ENCODE assay signal across 21 cellular contexts in the genomic region with DNA sequence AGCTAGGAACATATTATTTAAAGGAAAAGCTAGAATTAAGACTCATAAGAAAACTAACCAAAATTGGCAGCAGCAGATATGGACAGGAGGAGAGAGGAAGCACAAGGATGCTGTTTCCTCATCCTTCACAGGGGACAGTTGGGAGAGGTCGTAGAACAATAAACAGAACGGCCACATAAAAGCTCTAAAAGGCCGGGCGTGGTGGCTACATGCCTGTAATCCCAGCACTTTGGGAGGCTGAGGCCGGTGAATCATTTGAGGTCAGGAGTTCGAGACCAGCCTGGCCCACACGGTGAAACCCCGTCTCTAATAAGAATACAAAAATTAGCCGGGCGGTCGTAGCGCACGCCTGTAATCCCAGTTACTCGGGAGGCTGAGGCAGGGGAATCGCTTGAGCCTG. TPM values are rescaled to one million over a fixed set of nuclear protein-coding genes. Genes with fewer than 3 reads are reported as not detected.
DNase-seq lines count a peak whose midpoint lies in the region; ATAC-seq, FAIRE-seq and TF ChIP-seq lines count a peak whose summit lies in the region.
"Had no signal": no experiment of that assay in that cellular context is flagged by ENCODE, and none has a peak within 500 bp of the region (broad histone marks: within the 10 kb centered on the region; RNA-seq: fewer than 3 reads in every experiment).

No MANE protein-coding gene starts in this region.

- H3K4me3 ChIP-seq in astrocyte of the spinal cord (ENCODE audit: low read depth, low read length): no peak overlapping the region
- H3K4me3 ChIP-seq: GM23338, K562 had no signal

- ATAC-seq in stimulated activated naive B cell treated with anti-CD40 and anti-IgM and Interleukin-4, amounts not matched to agents 10 μg/mL and 1 μg/mL and 100 μg/mL, for 72 hours (replicated peaks): no peak
- ATAC-seq in GM18868 (IDR thresholded peaks at IDR 0.05; ENCODE audit: unreplicated experiment): no peak
- ATAC-seq: GM23338, HCT116, K562, PC-3 had no signal

- H3K9me3 Mint-ChIP-seq in stimulated activated naive B cell treated with anti-CD40 and anti-IgM and Interleukin-4, amounts not matched to agents 10 μg/mL and 1 μg/mL and 100 μg/mL, for 72 hours: no peaks in the 10 kb centered on the region
- H3K9me3 Mint-ChIP-seq: GM23338 had no signal

- in situ Hi-C loops in astrocyte of the spinal cord (cut with HindIII; ENCODE audit: low sequenced_read_pairs): no loop called here

- TF ChIP-seq CTCF in astrocyte of the spinal cord (IDR thresholded peaks at IDR 0.05; ENCODE audit: low read depth, low read length): no peak

- TF ChIP-seq POLR2A in GM12891 (IDR thresholded peaks at IDR 0.05; ENCODE audit: low read depth, low read length): no peak

- H3K4me1 Mint-ChIP-seq in stimulated activated naive B cell treated with anti-CD40 and anti-IgM and Interleukin-4, amounts not matched to agents 10 μg/mL and 1 μg/mL and 100 μg/mL, for 72 hours: peaks cover 63 to 99% of the 10 kb centered on the region in 2 donors

- FAIRE-seq in GM12891 (lab: Jason Lieb, UNC): peak; percentile 74
- FAIRE-seq: G401.6, K562 had no signal

- H3K36me3 Mint-ChIP-seq in stimulated activated naive B cell treated with anti-CD40 and anti-IgM and Interleukin-4, amounts not matched to agents 10 μg/mL and 1 μg/mL and 100 μg/mL, for 72 hours: peaks cover 0 to 3% of the 10 kb centered on the region in 2 donors

- DNase-seq in GM12891 (ENCODE audit: insufficient read length, low spot score): no peak
- DNase-seq in NAMALWA (ENCODE audit: low spot score): peak; percentile 46
- peak; percentile 22 for DNase-seq in astrocyte of the spinal cord (ENCODE audit: low read depth, low spot score)
- DNase-seq in stimulated activated naive B cell treated with anti-CD40 and anti-IgM and Interleukin-4, amounts not matched to agents 10 μg/mL and 1 μg/mL and 100 μg/mL, for 72 hours: no peak
- DNase-seq in stimulated activated CD4-positive, alpha-beta T cell treated with anti-CD3 and anti-CD28 coated beads, Interleukin-2, amount 100 ng/mL, for 24 hours: no peak
- DNase-seq in OCI-M2 (lab: John Stamatoyannopoulos, UW; ENCODE audit: unreplicated experiment): no peak
- DNase-seq: ACHN; DMS79 treated with DMSO at 0.1 percent for 48 hours; MV-4-11; NCI-H1417; NCI-H187; NCI-H2107; NCI-H510A; NCI-H748 treated with DMSO at 0.1 percent for 48 hours; NK-92 treated with Interleukin-12 subunit alpha and Interleukin-12 subunit beta, amount 100 ng/mL, for 24 hours; PC-3 had no signal

- H3K4me3 Mint-ChIP-seq in stimulated activated naive B cell treated with anti-CD40 and anti-IgM and Interleukin-4, amounts not matched to agents 10 μg/mL and 1 μg/mL and 100 μg/mL, for 72 hours: peak overlapping the region; percentile 2 to 60
- H3K4me3 Mint-ChIP-seq: GM23338 had no signal

- H3K27ac Mint-ChIP-seq in stimulated activated naive B cell treated with anti-CD40 and anti-IgM and Interleukin-4, amounts not matched to agents 10 μg/mL and 1 μg/mL and 100 μg/mL, for 72 hours: peak overlapping the region; percentile 94
- H3K27ac Mint-ChIP-seq: GM23338 had no signal

- no peaks in the 10 kb centered on the region for H3K27me3 Mint-ChIP-seq in stimulated activated naive B cell treated with anti-CD40 and anti-IgM and Interleukin-4, amounts not matched to agents 10 μg/mL and 1 μg/mL and 100 μg/mL, for 72 hours

TF ChIP-seq in GM12891, 5 proteins besides CTCF, POLR2A, EP300 and RAD21:
- TF ChIP-seq TAF1 (IDR thresholded peaks at IDR 0.05; ENCODE audit: low read depth, low read length) (no peak), POU2F2 (IDR thresholded peaks at IDR 0.05; ENCODE audit: low read depth, low read length) (no peak), PAX5 (IDR thresholded peaks at IDR 0.05; ENCODE audit: insufficient read depth, low read length, severe bottlenecking) (no peak), POLR2AphosphoS5 (IDR thresholded peaks at IDR 0.05; ENCODE audit: low read depth, low read length) (no peak), SPI1 (IDR thresholded peaks at IDR 0.05; ENCODE audit: low read depth, low read length) (no peak)

RNA-seq across cellular contexts. Expression of a gene that starts 10.5 kb away (rescaled TPM):
- not detected for polyA plus RNA-seq in GM12891 (2012; ENCODE audit: low read depth, missing spikeins)
- polyA plus RNA-seq: K562 had no signal

RNA-seq across cellular contexts. Expression of a gene that starts 17.2 kb away (rescaled TPM):
- 49.0 TPM for polyA plus RNA-seq in GM12891 (2012; ENCODE audit: low read depth, missing spikeins)

Comparison
In these comparisons a context has a peak if more than half of its experiments do, and no peak if none do; other contexts are left out.
1. DNase-seq: peak in NAMALWA (single experiment) and astrocyte of the spinal cord (single experiment); none in GM12891 (single experiment), stimulated activated naive B cell treated with anti-CD40 and anti-IgM and Interleukin-4, amounts not matched to agents 10 μg/mL and 1 μg/mL and 100 μg/mL, for 72 hours (single experiment), stimulated activated CD4-positive, alpha-beta T cell treated with anti-CD3 and anti-CD28 coated beads, Interleukin-2, amount 100 ng/mL, for 24 hours (0 of 2) and OCI-M2 (single experiment).